Comparison of ENCODE assay signal across 18 cellular contexts in the genomic region with DNA sequence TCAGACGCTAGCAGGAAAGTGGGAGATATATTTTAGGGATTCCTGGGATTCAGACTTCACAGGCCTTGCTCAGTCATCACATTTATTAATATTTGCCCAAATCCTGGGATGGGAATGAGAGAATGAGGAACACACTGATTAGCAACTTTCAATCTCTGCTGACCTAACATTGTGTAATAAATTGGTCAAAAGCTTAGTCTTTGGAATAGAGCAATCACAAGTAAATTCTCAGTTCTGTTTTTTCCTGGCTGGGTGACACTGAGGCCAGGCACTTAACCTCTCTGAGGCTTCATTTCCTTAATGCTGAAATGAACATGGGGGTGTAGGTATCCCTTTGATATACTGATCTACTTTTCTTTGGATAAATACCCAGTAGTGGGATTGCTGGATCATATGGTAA. TPM values are rescaled to one million over a fixed set of nuclear protein-coding genes. Genes with fewer than 3 reads are reported as not detected.
DNase-seq lines count a peak whose midpoint lies in the region; ATAC-seq, FAIRE-seq and TF ChIP-seq lines count a peak whose summit lies in the region.
"Had no signal": no experiment of that assay in that cellular context is flagged by ENCODE, and none has a peak within 500 bp of the region (broad histone marks: within the 10 kb centered on the region; RNA-seq: fewer than 3 reads in every experiment).

No MANE protein-coding gene starts in this region.

- H3K27me3 ChIP-seq in Karpas-422 (ENCODE audit: low read length) (no peaks in the 10 kb centered on the region), OCI-LY3 (ENCODE audit: low read depth, low read length) (no peaks in the 10 kb centered on the region), HepG2 (ENCODE audit: control insufficient read depth in 1 of 2, insufficient read depth in 2 of 2, low read length in 2 of 2) (no peaks in the 10 kb centered on the region), suprapubic skin (no peaks in the 10 kb centered on the region), colonic mucosa (no peaks in the 10 kb centered on the region)

- TF ChIP-seq EP300 in HepG2 (IDR thresholded peaks at IDR 0.05; ENCODE audit: low read depth in 2 of 2, low read length in 2 of 2) (no peak), HepG2 (CRISPR knock-in tag; IDR thresholded peaks at IDR 0.05; ENCODE audit: borderline replicate concordance) (no peak), suprapubic skin (IDR thresholded peaks at IDR 0.05) (no peak)

- peaks cover 6 to 13% (median 10%) of the 10 kb centered on the region in 4 donors for H3K4me1 Mint-ChIP-seq in naive thymus-derived CD8-positive, alpha-beta T cell

- H3K9ac ChIP-seq in Karpas-422 (ENCODE audit: low read length) (no peak overlapping the region), OCI-LY3 (ENCODE audit: low read length) (no peak overlapping the region), HepG2 (ENCODE audit: insufficient read depth, low read depth, low read length) (no peak overlapping the region), colonic mucosa (ENCODE audit: low read depth in 2 of 2, low read length in 2 of 2) (no peak overlapping the region)

- H3K27me3 Mint-ChIP-seq in naive thymus-derived CD8-positive, alpha-beta T cell, result peaks cover 0 to 5% (median 2%) of the 10 kb centered on the region in 5 donors

- H3K4me3 ChIP-seq in Karpas-422 (ENCODE audit: low read length), result no peak overlapping the region
- H3K4me3 ChIP-seq in OCI-LY3 (ENCODE audit: low read length), result peak overlapping the region; percentile 50
- H3K4me3 ChIP-seq in HepG2 (replicated peaks in 1 of 3; ENCODE audit: insufficient read depth in 1 of 3, low read depth in 2 of 3, low read length in 3 of 3), result no peak overlapping the region
- no peak overlapping the region for H3K4me3 ChIP-seq in suprapubic skin
- no peak overlapping the region for H3K4me3 ChIP-seq in colonic mucosa
- H3K4me3 ChIP-seq: SJSA1 had no signal

- intact Hi-C loops in HepG2 (cut with micrococcal nuclease; ENCODE audit: unreplicated experiment) (no loop called here), colonic mucosa (cut with DNase I) (no loop called here)

- H3K9me3 ChIP-seq in Karpas-422 (ENCODE audit: low read length) (no peaks in the 10 kb centered on the region), OCI-LY3 (ENCODE audit: insufficient read depth, low read length) (no peaks in the 10 kb centered on the region), HepG2 (ENCODE audit: low read length) (no peaks in the 10 kb centered on the region), suprapubic skin (no peaks in the 10 kb centered on the region), colonic mucosa (no peaks in the 10 kb centered on the region)
- H3K9me3 ChIP-seq: SJSA1 had no signal

- BruUV-seq in HepG2 (replicated peaks; lab: Mats Ljungman, UMichigan), result no TSS peak

- no peak overlapping the region for H3K4me3 Mint-ChIP-seq in naive thymus-derived CD8-positive, alpha-beta T cell
- H3K4me3 Mint-ChIP-seq: CD4-positive, CD25-positive, alpha-beta regulatory T cell had no signal

- DNase-seq in AML-193 (lab: John Stamatoyannopoulos, UW) (peak; percentile 28 to 44), Karpas-422 (peak; percentile 43), HepG2 (ENCODE audit: low spot score) (no peak), suprapubic skin (ENCODE audit: low spot score in 2 of 2) (no peak), GF-D8 (lab: John Stamatoyannopoulos, UW) (no peak), colonic mucosa (no peak)
- no peak for DNase-seq in naive thymus-derived CD8-positive, alpha-beta T cell
- DNase-seq: CD4-positive, CD25-positive, alpha-beta regulatory T cell; DMS53; NCI-H1105 treated with DMSO at 0.1 percent for 48 hours; NCI-H187; NCI-H748 treated with DMSO at 0.1 percent for 48 hours had no signal

- POLR2A ChIA-PET in HepG2 (lab: Yijun Ruan, JAX), result no interaction called here
- POLR2A ChIA-PET in naive thymus-derived CD8-positive, alpha-beta T cell (lab: Charles Lee), result no interaction called here

- TF ChIP-seq CTCF in OCI-LY3 (IDR thresholded peaks at IDR 0.05; ENCODE audit: low read depth, low read length) (no peak), HepG2 (CRISPR knock-in tag; IDR thresholded peaks at IDR 0.05) (no peak), suprapubic skin (IDR thresholded peaks at IDR 0.05) (no peak), colonic mucosa (IDR thresholded peaks at IDR 0.05) (no peak)

- H3K4me2 ChIP-seq in Karpas-422 (ENCODE audit: low read depth, low read length, poor library complexity, severe bottlenecking) (peak overlapping the region; percentile 39), OCI-LY3 (ENCODE audit: low read length) (peak overlapping the region; percentile 51), HepG2 (ENCODE audit: low read depth, low read length) (no peak overlapping the region)

- in situ Hi-C loops in HepG2 (cut with HindIII; ENCODE audit: extremely low pct_ligation_motif_present, low pct_unique_long_range_greater_than_20kb), result no loop called here

- H3K9me3 Mint-ChIP-seq in naive thymus-derived CD8-positive, alpha-beta T cell, result no peaks in the 10 kb centered on the region

- no peaks in the 10 kb centered on the region for H4K20me1 ChIP-seq in Karpas-422 (ENCODE audit: insufficient read depth, low read depth, low read length)
- H4K20me1 ChIP-seq in OCI-LY3 (ENCODE audit: insufficient read depth, low read length), result no peaks in the 10 kb centered on the region
- no peaks in the 10 kb centered on the region for H4K20me1 ChIP-seq in HepG2 (ENCODE audit: insufficient read depth, low read length)

- TF ChIP-seq POLR2A in HepG2 (IDR thresholded peaks at IDR 0.05; ENCODE audit: insufficient read depth in 1 of 2, low read depth in 2 of 2, low read length in 2 of 2), result no peak
- no peak for TF ChIP-seq POLR2A in suprapubic skin (IDR thresholded peaks at IDR 0.05)

- H3K36me3 ChIP-seq in Karpas-422 (ENCODE audit: insufficient read depth, low read length), result no peaks in the 10 kb centered on the region
- no peaks in the 10 kb centered on the region for H3K36me3 ChIP-seq in OCI-LY3 (replicated peaks; ENCODE audit: low read depth, low read length)
- H3K36me3 ChIP-seq in HepG2 (replicated peaks in 1 of 2; ENCODE audit: control insufficient read depth in 1 of 2, insufficient read depth in 2 of 2, low read length in 2 of 2), result no peaks in the 10 kb centered on the region
- no peaks in the 10 kb centered on the region for H3K36me3 ChIP-seq in suprapubic skin
- H3K36me3 ChIP-seq in colonic mucosa, result no peaks in the 10 kb centered on the region
- H3K36me3 ChIP-seq: SJSA1 had no signal

- 15% methylated on average over 1 of the region's 1 CpG for WGBS in HepG2 (ENCODE audit: low lambda C conversion rate)
- WGBS in suprapubic skin, result 95% methylated on average over 1 of the region's 1 CpG

- H3K9me2 ChIP-seq in Karpas-422 (replicated peaks; ENCODE audit: insufficient read depth, low read length), result no peaks in the 10 kb centered on the region

- no peak for ATAC-seq in HepG2
- no peak for ATAC-seq in naive thymus-derived CD8-positive, alpha-beta T cell

- H3K4me1 ChIP-seq in Karpas-422 (ENCODE audit: low read length) (peaks cover 20% of the 10 kb centered on the region), OCI-LY3 (ENCODE audit: low read length) (peaks cover 63% of the 10 kb centered on the region), HepG2 (ENCODE audit: insufficient read depth, low read length) (no peaks in the 10 kb centered on the region), suprapubic skin (no peaks in the 10 kb centered on the region), colonic mucosa (no peaks in the 10 kb centered on the region)
- H3K4me1 ChIP-seq: SJSA1 had no signal

- no peak for TF ChIP-seq RAD21 in HepG2 (CRISPR knock-in tag; IDR thresholded peaks at IDR 0.05)

- no peak overlapping the region for H3K27ac ChIP-seq in Karpas-422 (ENCODE audit: low read length)
- H3K27ac ChIP-seq in OCI-LY3 (ENCODE audit: low read length), result peak overlapping the region; percentile 9
- H3K27ac ChIP-seq in HepG2 (ENCODE audit: extremely low read length, insufficient read depth, low read length), result no peak overlapping the region
- H3K27ac ChIP-seq in suprapubic skin, result no peak overlapping the region
- H3K27ac ChIP-seq in colonic mucosa, result no peak overlapping the region
- H3K27ac ChIP-seq: SJSA1 had no signal

- FAIRE-seq in HepG2 (lab: Jason Lieb, UNC), result no peak
- FAIRE-seq: A204.1, GM12892, H1, HTR-8/SVneo had no signal

- no peaks in the 10 kb centered on the region for H3K36me3 Mint-ChIP-seq in naive thymus-derived CD8-positive, alpha-beta T cell
- H3K36me3 Mint-ChIP-seq: CD4-positive, CD25-positive, alpha-beta regulatory T cell had no signal

- no peak overlapping the region for H2AFZ ChIP-seq in Karpas-422 (ENCODE audit: low read length)
- H2AFZ ChIP-seq in OCI-LY3 (ENCODE audit: low read depth, low read length), result no peak overlapping the region
- H2AFZ ChIP-seq in HepG2 (ENCODE audit: low read length), result no peak overlapping the region

- CTCF ChIA-PET in HepG2 (lab: Yijun Ruan, JAX; ENCODE audit: low intra/inter-chr PET ratio, low total read pairs), result no interaction called here

- H3K27ac Mint-ChIP-seq in naive thymus-derived CD8-positive, alpha-beta T cell, result no peak overlapping the region
- H3K27ac Mint-ChIP-seq: CD4-positive, CD25-positive, alpha-beta regulatory T cell had no signal

- H3K79me2 ChIP-seq in Karpas-422 (ENCODE audit: low read length), result no peaks in the 10 kb centered on the region
- no peaks in the 10 kb centered on the region for H3K79me2 ChIP-seq in OCI-LY3 (ENCODE audit: low read length)
- no peaks in the 10 kb centered on the region for H3K79me2 ChIP-seq in HepG2 (ENCODE audit: insufficient read depth, low read length)

RNA-seq across cellular contexts. Expression of gene NIPBL, which starts 37.1 kb away (rescaled TPM):
- 38.1 and 65.9 TPM in 2 replicates for total RNA-seq in Karpas-422 (2014; rRNA removed; shearing (Covaris generic); ENCODE audit: low replicate concordance)
- total RNA-seq in HepG2 (2016; rRNA removed; fragmentation: Illumina TruSeq; extraction: Trizol) (12.3 and 30.5 TPM in 2 replicates), suprapubic skin (100 to 1,000 TPM in 1 of 4 donors, 10 to 100 TPM in 3; 40.3 to 123 (median 60.4) TPM), colonic mucosa (10 to 100 TPM; 47.6 to 59.2 TPM)
- total RNA-seq in HepG2 (2016; cell fraction: cytosol; rRNA removed; fragmentation: Illumina TruSeq; extraction: Trizol; ENCODE audit: low read depth), result 24.0 and 27.8 TPM in 2 replicates
- 9.1 and 33.0 TPM in 2 replicates for total RNA-seq in HepG2 (2016; cell fraction: insoluble cytoplasmic fraction; rRNA removed; fragmentation: Illumina TruSeq; extraction: Trizol)
- 26.1 and 28.9 TPM in 2 replicates for total RNA-seq in HepG2 (2016; cell fraction: membrane; rRNA removed; fragmentation: Illumina TruSeq; extraction: Trizol)
- 33.1 and 36.7 TPM in 2 replicates for total RNA-seq in HepG2 (2016; cell fraction: nucleus; rRNA removed; fragmentation: Illumina TruSeq; extraction: Trizol)
- 24.1 and 32.3 TPM in 2 replicates for polyA plus RNA-seq in HepG2 (2011; rRNA removed)
- polyA plus RNA-seq in HepG2 (2011; cell fraction: cytosol; rRNA removed), result 12.5 and 17.2 TPM in 2 replicates
- polyA plus RNA-seq in HepG2 (2011; cell fraction: nucleus; rRNA removed), result 26.2 and 31.4 TPM in 2 replicates
- 14.9 and 21.2 TPM in 2 replicates for polyA plus RNA-seq in HepG2 (2012)
- polyA plus RNA-seq in HepG2 (2016; cell fraction: cytosol; fragmentation: Illumina TruSeq; extraction: Trizol; ENCODE audit: low read depth), result 0.62 and 0.76 TPM in 2 replicates
- polyA plus RNA-seq in HepG2 (2016; cell fraction: insoluble cytoplasmic fraction; fragmentation: Illumina TruSeq; extraction: Trizol; ENCODE audit: low read depth), result 34.6 and 35.0 TPM in 2 replicates
- polyA plus RNA-seq in HepG2 (2016; cell fraction: membrane; fragmentation: Illumina TruSeq; extraction: Trizol; ENCODE audit: low read depth), result 1.9 and 2.1 TPM in 2 replicates
- polyA plus RNA-seq in HepG2 (2016; cell fraction: nucleus; fragmentation: Illumina TruSeq; extraction: Trizol; ENCODE audit: insufficient read depth, low read depth), result 28.9 and 29.4 TPM in 2 replicates
- polyA minus RNA-seq in HepG2 (2011; rRNA and poly(A)+ RNA removed; ENCODE audit: low replicate concordance), result 84.7 and 239 TPM in 2 replicates
- polyA minus RNA-seq in HepG2 (2011; cell fraction: cytosol; rRNA and poly(A)+ RNA removed), result 35.3 and 42.1 TPM in 2 replicates
- 159 and 172 TPM in 2 replicates for polyA minus RNA-seq in HepG2 (2011; cell fraction: nucleus; rRNA and poly(A)+ RNA removed)
- total RNA-seq in naive thymus-derived CD8-positive, alpha-beta T cell, result 100 to 1,000 TPM; 120 to 127 TPM
- polyA plus RNA-seq in naive thymus-derived CD8-positive, alpha-beta T cell, result 10 to 100 TPM; 13.8 to 36.4 (median 24.3) TPM

Comparison
In these comparisons a context has a peak if more than half of its experiments do, and no peak if none do; other contexts are left out.
1. DNase-seq: peak in AML-193 (2 of 2) and Karpas-422 (single experiment); none in HepG2 (single experiment), suprapubic skin (0 of 2), GF-D8 (single experiment), colonic mucosa (single experiment) and naive thymus-derived CD8-positive, alpha-beta T cell (0 of 10).